25 cellular contexts compared by ENCODE assay signal in genomic region chr11:78883506-78883905, GRCh38.
"Had no signal": no experiment of that assay in that cellular context is flagged by ENCODE, and none has a peak within 500 bp of the region (broad histone marks: within the 10 kb centered on the region; RNA-seq: fewer than 3 reads in every experiment).

No MANE protein-coding gene starts in this region.

- H3K9me3 ChIP-seq: left lung, ovary, suprapubic skin, thoracic aorta, upper lobe of right lung had no signal

- H3K4me3 ChIP-seq: left lung, lung, neural progenitor cell, ovary, spleen, suprapubic skin, thoracic aorta, tibial artery, upper lobe of right lung had no signal

- H3K4me2 ChIP-seq: neural progenitor cell had no signal

- H3K36me3 ChIP-seq: left lung, neural progenitor cell, ovary, spleen, suprapubic skin, thoracic aorta, tibial artery, upper lobe of right lung had no signal

- H3K27ac ChIP-seq: left lung, neural progenitor cell, ovary, spleen, suprapubic skin, thoracic aorta, tibial artery, upper lobe of right lung had no signal

- ATAC-seq: left colon; left lung; natural killer cell; right cardiac atrium; sciatic nerve; stimulated activated effector memory CD8-positive, alpha-beta T cell treated with anti-CD3 and anti-CD28 coated beads, Interleukin-12 subunit alpha, Interleukin-12 subunit beta, amount 100 ng/mL, for 72 hours; upper lobe of right lung had no signal

- H2AFZ ChIP-seq: neural progenitor cell had no signal

- DNase-seq: hypothalamus; immature natural killer cell; kidney; left colon; left lung; mesendoderm; naive B cell; natural killer cell; nephron progenitor cell; ovary; retina; right cardiac atrium; small intestine; spleen; stimulated activated CD4-positive, alpha-beta T cell treated with anti-CD3 and anti-CD28 coated beads, Interleukin-4, amount 100 ng/mL, for 24 hours; stimulated activated naive CD4-positive, alpha-beta T cell; tibial artery; trophoblast cell; upper lobe of right lung had no signal

- H3K4me1 ChIP-seq: left lung, neural progenitor cell, spleen, suprapubic skin, tibial artery, upper lobe of right lung had no signal

- H3K9ac ChIP-seq: neural progenitor cell had no signal

- H3K27me3 ChIP-seq: left lung, neural progenitor cell, ovary, spleen, suprapubic skin, tibial artery, upper lobe of right lung had no signal
